In genomic region chr18:3871687-3872086, GRCh38 we compare ENCODE assay signal across 14 cellular contexts.
DNase-seq lines count a peak whose midpoint lies in the region; ATAC-seq and TF ChIP-seq lines count a peak whose summit lies in the region.
"Had no signal": no experiment of that assay in that cellular context is flagged by ENCODE, and none has a peak within 500 bp of the region (broad histone marks: within the 10 kb centered on the region; RNA-seq: fewer than 3 reads in every experiment).

No MANE protein-coding gene starts in this region.

- TF ChIP-seq CTCF in A673 (conservative IDR thresholded peaks at IDR 0.05; ENCODE audit: low read depth, low read length), result no peak
- TF ChIP-seq CTCF in Panc1 (IDR thresholded peaks at IDR 0.05), result no peak
- no peak for TF ChIP-seq CTCF in osteoblast (IDR thresholded peaks at IDR 0.05; ENCODE audit: extremely low read depth, low read depth, low read length)

- peaks cover 74% of the 10 kb centered on the region for H3K4me1 ChIP-seq in A673 (ENCODE audit: insufficient read depth, low read length, poor library complexity, severe bottlenecking)
- peaks cover 9% of the 10 kb centered on the region for H3K4me1 ChIP-seq in Panc1 (ENCODE audit: control insufficient read depth, insufficient read depth, low read length)
- H3K4me1 ChIP-seq in osteoblast (ENCODE audit: insufficient read depth, low read length), result no peaks in the 10 kb centered on the region
- H3K4me1 ChIP-seq: BLaER1, HAP-1 had no signal

- intact Hi-C loops in A673 (cut with micrococcal nuclease; ENCODE audit: unreplicated experiment) (loop anchor here (1.0 to 5.0 kb wide), 7 partner anchors 101 to 589 kb away; no protein-coding TSS in a partner anchor), Panc1 (cut with micrococcal nuclease; ENCODE audit: unreplicated experiment) (loop anchor here (2.0 kb wide), 1 partner anchor 101 kb away; no protein-coding TSS in a partner anchor)

- ATAC-seq in Panc1 (no peak), HG03175 (IDR thresholded peaks at IDR 0.05; ENCODE audit: unreplicated experiment) (no peak)
- ATAC-seq: GM12878 had no signal

- no peaks in the 10 kb centered on the region for H4K20me1 ChIP-seq in osteoblast (ENCODE audit: insufficient read depth, low read length)
- H4K20me1 ChIP-seq: BLaER1 had no signal

- H3K4me3 ChIP-seq in A673 (ENCODE audit: low read depth, low read length, poor library complexity, severe bottlenecking), result peak overlapping the region; percentile 49
- no peak overlapping the region for H3K4me3 ChIP-seq in Panc1 (ENCODE audit: low read depth in 2 of 2, low read length in 2 of 2)
- no peak overlapping the region for H3K4me3 ChIP-seq in osteoblast (ENCODE audit: insufficient read depth, low read length)
- H3K4me3 ChIP-seq: BLaER1, GM12878, HAP-1 had no signal

- POLR2A ChIA-PET in A673 (lab: Charles Lee; ENCODE audit: low non-redundant PET) (no interaction called here), Panc1 (lab: Charles Lee) (no interaction called here)

- DNase-seq in A673 (ENCODE audit: low spot score) (no peak), Panc1 (ENCODE audit: low read depth, low spot score) (no peak), cerebellar cortex (ENCODE audit: low spot score) (peak; percentile 56), osteoblast (ENCODE audit: insufficient read length, low spot score, missing footprints) (peak; percentile 54), epidermal melanocyte (ENCODE audit: insufficient read length, low spot score) (no peak), hepatic stellate cell (ENCODE audit: low spot score) (no peak)
- DNase-seq: Calu3; CD4-positive, alpha-beta memory T cell; DMS79 treated with DMSO at 0.1 percent for 48 hours had no signal

- no peak overlapping the region for H2AFZ ChIP-seq in osteoblast (ENCODE audit: low read length)

- H3K9me3 ChIP-seq in A673 (ENCODE audit: low read depth, low read length, poor library complexity, severe bottlenecking), result no peaks in the 10 kb centered on the region
- no peaks in the 10 kb centered on the region for H3K9me3 ChIP-seq in Panc1 (ENCODE audit: control insufficient read depth, insufficient read depth, low read depth, low read length)
- no peaks in the 10 kb centered on the region for H3K9me3 ChIP-seq in osteoblast (ENCODE audit: low read depth, low read length)
- H3K9me3 ChIP-seq: BLaER1, HAP-1 had no signal

- CTCF ChIA-PET in A673 (lab: Charles Lee) (no interaction called here), Panc1 (lab: Charles Lee) (no interaction called here)

- BruUV-seq in A673 (replicated peaks; lab: Mats Ljungman, UMichigan), result no TSS peak
- BruUV-seq in Panc1 (replicated peaks; lab: Mats Ljungman, UMichigan), result no TSS peak

- H3K27ac ChIP-seq in A673 (ENCODE audit: low read depth, low read length, poor library complexity, severe bottlenecking), result peak overlapping the region; percentile 88
- H3K27ac ChIP-seq in Panc1 (ENCODE audit: low read length), result peak overlapping the region; percentile 29; the same call in 1 of the 2 replicates
- no peak overlapping the region for H3K27ac ChIP-seq in osteoblast (ENCODE audit: low read depth, low read length)
- H3K27ac ChIP-seq: BLaER1, HL-60 had no signal

- H3K79me2 ChIP-seq in osteoblast (ENCODE audit: insufficient read depth, low read length), result no peaks in the 10 kb centered on the region

- H3K36me3 ChIP-seq in A673 (ENCODE audit: insufficient read depth, low read length, poor library complexity, severe bottlenecking) (no peaks in the 10 kb centered on the region), Panc1 (ENCODE audit: control insufficient read depth, insufficient read depth, low read length) (no peaks in the 10 kb centered on the region), osteoblast (ENCODE audit: insufficient read depth, low read length) (no peaks in the 10 kb centered on the region)
- H3K36me3 ChIP-seq: BLaER1, HAP-1 had no signal

- in situ Hi-C loops in Panc1 (cut with HindIII; ENCODE audit: low pct_unique_long_range_greater_than_20kb, low sequenced_read_pairs), result no loop called here

- H3K27me3 ChIP-seq in A673 (replicated peaks; ENCODE audit: insufficient read depth, low read depth, low read length, poor library complexity) (no peaks in the 10 kb centered on the region), Panc1 (ENCODE audit: control insufficient read depth, insufficient read depth, low read length) (no peaks in the 10 kb centered on the region; the same call in 1 of the 2 replicates), osteoblast (ENCODE audit: insufficient read depth, low read length) (peaks cover 15% of the 10 kb centered on the region)
- H3K27me3 ChIP-seq: BLaER1 had no signal

- H3K4me2 ChIP-seq in osteoblast (ENCODE audit: insufficient read depth, low read length), result no peak overlapping the region
- H3K4me2 ChIP-seq: BLaER1 had no signal

Comparison
In these comparisons a context has a peak if more than half of its experiments do, and no peak if none do; other contexts are left out.
1. DNase-seq: peak in cerebellar cortex (single experiment) and osteoblast (single experiment); none in A673 (single experiment), Panc1 (single experiment), epidermal melanocyte (single experiment) and hepatic stellate cell (single experiment).